In genomic region chr4:172843273-172843672, GRCh38 we compare ENCODE assay signal across 31 cellular contexts.
"Had no signal": no experiment of that assay in that cellular context is flagged by ENCODE, and none has a peak within 500 bp of the region (broad histone marks: within the 10 kb centered on the region; RNA-seq: fewer than 3 reads in every experiment).

No MANE protein-coding gene starts in this region.

- H3K4me3 Mint-ChIP-seq: activated naive CD4-positive, alpha-beta T cell treated with anti-CD3 and anti-CD28 coated beads, Interleukin-2, amount 10 ng/mL, durations not matched to agents 7 days and 5 days; activated naive CD8-positive, alpha-beta T cell treated with anti-CD3 and anti-CD28 coated beads, Interleukin-2, amount 10 ng/mL, durations not matched to agents 7 days and 5 days; activated T-helper 1 cell treated with anti-CD3 and anti-CD28 coated beads, Interleukin-12 subunit alpha, Interleukin-12 subunit beta, Interleukin-2, Interleukin-4 antibody, amounts not matched to agents 30 ng/mL and 10 ng/mL and 1 ng/mL, durations not matched to agents 14 hours and 24 hours and 36 hours; natural killer cell; stimulated activated naive B cell treated with anti-CD40 and anti-IgM and Interleukin-4, amounts not matched to agents 10 μg/mL and 1 μg/mL and 100 μg/mL, for 72 hours; T-helper 1 cell treated with Interleukin-12 subunit alpha and Interleukin-12 subunit beta and Interleukin-4 antibody, amounts not matched to agents 30 μg/mL and 1 μg/mL, for 36 hours had no signal

- H3K36me3 Mint-ChIP-seq: activated naive CD4-positive, alpha-beta T cell treated with anti-CD3 and anti-CD28 coated beads, Interleukin-2, amount 10 ng/mL, durations not matched to agents 7 days and 5 days; activated naive CD8-positive, alpha-beta T cell treated with anti-CD3 and anti-CD28 coated beads, Interleukin-2, amount 10 ng/mL, durations not matched to agents 7 days and 5 days; natural killer cell; stimulated activated naive B cell treated with anti-CD40 and anti-IgM and Interleukin-4, amounts not matched to agents 10 μg/mL and 1 μg/mL and 100 μg/mL, for 72 hours had no signal

- H3K9me3 Mint-ChIP-seq: activated naive CD4-positive, alpha-beta T cell treated with anti-CD3 and anti-CD28 coated beads, Interleukin-2, amount 10 ng/mL, durations not matched to agents 7 days and 5 days; activated naive CD8-positive, alpha-beta T cell treated with anti-CD3 and anti-CD28 coated beads, Interleukin-2, amount 10 ng/mL, durations not matched to agents 7 days and 5 days; activated T-helper 1 cell treated with anti-CD3 and anti-CD28 coated beads, Interleukin-12 subunit alpha, Interleukin-12 subunit beta, Interleukin-2, Interleukin-4 antibody, amounts not matched to agents 30 ng/mL and 10 ng/mL and 1 ng/mL, durations not matched to agents 14 hours and 24 hours and 36 hours; natural killer cell; stimulated activated naive B cell treated with anti-CD40 and anti-IgM and Interleukin-4, amounts not matched to agents 10 μg/mL and 1 μg/mL and 100 μg/mL, for 72 hours; T-helper 1 cell treated with Interleukin-12 subunit alpha and Interleukin-12 subunit beta and Interleukin-4 antibody, amounts not matched to agents 30 μg/mL and 1 μg/mL, for 36 hours had no signal

- H3K4me3 ChIP-seq: gastroesophageal sphincter, stomach, tibial artery had no signal

- H3K36me3 ChIP-seq: gastroesophageal sphincter, stomach, tibial artery had no signal

- H3K4me1 ChIP-seq: stomach had no signal

- H3K27ac ChIP-seq: gastroesophageal sphincter, stomach, tibial artery, VCaP had no signal

- H3K27me3 Mint-ChIP-seq: activated naive CD4-positive, alpha-beta T cell treated with anti-CD3 and anti-CD28 coated beads, Interleukin-2, amount 10 ng/mL, durations not matched to agents 7 days and 5 days; activated naive CD8-positive, alpha-beta T cell treated with anti-CD3 and anti-CD28 coated beads, Interleukin-2, amount 10 ng/mL, durations not matched to agents 7 days and 5 days; stimulated activated naive B cell treated with anti-CD40 and anti-IgM and Interleukin-4, amounts not matched to agents 10 μg/mL and 1 μg/mL and 100 μg/mL, for 72 hours had no signal

- DNase-seq: activated CD4-positive, alpha-beta T cell treated with anti-CD3 and anti-CD28 coated beads for 4 hours; activated CD4-positive, alpha-beta T cell treated with anti-CD3 and anti-CD28 coated beads, Interleukin-2, amount 50 U/mL, for 48 hours; activated CD8-positive, alpha-beta memory T cell treated with anti-CD3 and anti-CD28 coated beads for 24 hours; activated effector memory CD4-positive, alpha-beta T cell treated with anti-CD3 and anti-CD28 coated beads, Interleukin-2, amount 50 U/mL, for 16 hours; activated naive CD4-positive, alpha-beta T cell treated with anti-CD3 and anti-CD28 coated beads, Interleukin-2, amount 10 ng/mL, durations not matched to agents 7 days and 5 days; activated naive CD8-positive, alpha-beta T cell treated with anti-CD3 and anti-CD28 coated beads, Interleukin-2, amount 10 ng/mL, durations not matched to agents 7 days and 5 days; central memory CD4-positive, alpha-beta T cell; dermis blood vessel endothelial cell; effector memory CD4-positive, alpha-beta T cell; erythroblast; head of caudate nucleus; hippocampal formation; left cardiac atrium; natural killer cell; occipital lobe; right cardiac atrium; stimulated activated CD4-positive, alpha-beta T cell treated with anti-CD3 and anti-CD28 coated beads, Interleukin-15, amount 100 ng/mL, for 24 hours; stimulated activated CD4-positive, alpha-beta T cell treated with anti-CD3 and anti-CD28 coated beads, Interleukin-2, amount 100 ng/mL, for 24 hours; stimulated activated naive B cell treated with anti-CD40 and anti-IgM and Interleukin-4, amounts not matched to agents 10 μg/mL and 1 μg/mL and 100 μg/mL, for 72 hours; stomach; SW 1271; T-helper 9 cell; tibial artery had no signal

- H3K9me3 ChIP-seq: gastroesophageal sphincter, stomach, tibial artery had no signal

- H3K27me3 ChIP-seq: gastroesophageal sphincter, stomach, tibial artery had no signal

- FAIRE-seq: astrocyte, colon, keratinocyte, TTC549 had no signal

- H3K27ac Mint-ChIP-seq: activated naive CD4-positive, alpha-beta T cell treated with anti-CD3 and anti-CD28 coated beads, Interleukin-2, amount 10 ng/mL, durations not matched to agents 7 days and 5 days; activated naive CD8-positive, alpha-beta T cell treated with anti-CD3 and anti-CD28 coated beads, Interleukin-2, amount 10 ng/mL, durations not matched to agents 7 days and 5 days; activated T-helper 1 cell treated with anti-CD3 and anti-CD28 coated beads, Interleukin-12 subunit alpha, Interleukin-12 subunit beta, Interleukin-2, Interleukin-4 antibody, amounts not matched to agents 30 ng/mL and 10 ng/mL and 1 ng/mL, durations not matched to agents 14 hours and 24 hours and 36 hours; natural killer cell; stimulated activated naive B cell treated with anti-CD40 and anti-IgM and Interleukin-4, amounts not matched to agents 10 μg/mL and 1 μg/mL and 100 μg/mL, for 72 hours; T-helper 1 cell treated with Interleukin-12 subunit alpha and Interleukin-12 subunit beta and Interleukin-4 antibody, amounts not matched to agents 30 μg/mL and 1 μg/mL, for 36 hours had no signal

- H3K4me1 Mint-ChIP-seq: activated naive CD4-positive, alpha-beta T cell treated with anti-CD3 and anti-CD28 coated beads, Interleukin-2, amount 10 ng/mL, durations not matched to agents 7 days and 5 days; activated naive CD8-positive, alpha-beta T cell treated with anti-CD3 and anti-CD28 coated beads, Interleukin-2, amount 10 ng/mL, durations not matched to agents 7 days and 5 days; natural killer cell; stimulated activated naive B cell treated with anti-CD40 and anti-IgM and Interleukin-4, amounts not matched to agents 10 μg/mL and 1 μg/mL and 100 μg/mL, for 72 hours had no signal
